21 cellular contexts compared by ENCODE assay signal in the genomic region with DNA sequence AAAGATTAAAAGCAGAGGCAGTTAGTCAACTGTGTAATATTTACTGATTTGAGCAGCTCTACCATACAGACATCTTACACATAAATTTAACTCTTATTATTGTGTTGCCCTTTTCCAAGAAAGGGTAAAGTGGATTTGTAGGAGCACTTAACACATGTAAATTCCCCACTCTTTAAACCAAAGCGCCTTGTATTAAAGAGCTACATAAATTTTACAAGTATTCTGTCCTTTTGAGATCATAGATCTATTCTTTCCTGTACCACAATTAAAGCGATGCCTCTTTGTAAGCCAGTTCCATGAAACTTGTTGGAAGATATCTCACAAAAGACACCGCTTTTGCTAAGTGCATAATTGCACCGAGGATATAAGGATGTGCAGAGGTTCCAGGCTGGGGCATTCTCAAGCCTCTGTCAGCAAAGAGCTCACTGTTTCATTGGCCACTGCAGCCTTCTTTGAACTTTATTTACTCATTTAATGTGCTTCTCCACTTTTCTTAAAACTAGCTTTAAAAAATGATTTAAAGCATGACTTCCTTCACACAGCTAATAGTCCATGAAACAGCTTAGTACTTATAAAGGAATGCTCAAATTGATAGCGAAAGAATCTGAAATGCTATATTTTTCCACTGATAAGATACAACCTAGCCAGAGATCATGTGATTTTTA.
DNase-seq lines count a peak whose midpoint lies in the region; ATAC-seq, FAIRE-seq and TF ChIP-seq lines count a peak whose summit lies in the region.
"Had no signal": no experiment of that assay in that cellular context is flagged by ENCODE, and none has a peak within 500 bp of the region (broad histone marks: within the 10 kb centered on the region; RNA-seq: fewer than 3 reads in every experiment).

No MANE protein-coding gene starts in this region.

- no peak overlapping the region for H3K4me2 ChIP-seq in astrocyte (ENCODE audit: low read length)

- no peak for TF ChIP-seq CTCF in astrocyte (IDR thresholded peaks at IDR 0.05; ENCODE audit: insufficient read depth, low read depth, low read length)
- no peak for TF ChIP-seq CTCF in thoracic aorta (IDR thresholded peaks at IDR 0.05)

- peaks cover 13% of the 10 kb centered on the region for H3K4me1 Mint-ChIP-seq in astrocyte (ENCODE audit: low read depth, unreplicated experiment)

- H3K36me3 ChIP-seq in astrocyte (ENCODE audit: insufficient read depth, low read length) (no peaks in the 10 kb centered on the region), thoracic aorta (no peaks in the 10 kb centered on the region)
- H3K36me3 ChIP-seq: SJSA1 had no signal

- H3K9ac ChIP-seq in astrocyte (ENCODE audit: low read length), result no peak overlapping the region

- H2AFZ ChIP-seq in astrocyte (ENCODE audit: low read depth, low read length), result no peak overlapping the region

- FAIRE-seq in astrocyte (lab: Jason Lieb, UNC), result no peak
- FAIRE-seq: G401.6 had no signal

- H3K27me3 ChIP-seq in astrocyte (ENCODE audit: insufficient read depth, low read length) (no peaks in the 10 kb centered on the region), thoracic aorta (replicated peaks; ENCODE audit: insufficient read depth) (no peaks in the 10 kb centered on the region)
- H3K27me3 ChIP-seq: SJSA1 had no signal

- H3K79me2 ChIP-seq in astrocyte (ENCODE audit: insufficient read depth, low read length), result no peaks in the 10 kb centered on the region

- no peak overlapping the region for H3K4me3 Mint-ChIP-seq in astrocyte (ENCODE audit: unreplicated experiment)
- H3K4me3 Mint-ChIP-seq: CD8-positive, alpha-beta T cell; H9 had no signal

- H3K4me3 ChIP-seq in astrocyte (ENCODE audit: insufficient read depth, low read depth, low read length) (no peak overlapping the region), thoracic aorta (peak overlapping the region; percentile 41)
- H3K4me3 ChIP-seq: SJSA1 had no signal

- peaks cover 10% of the 10 kb centered on the region for H3K9me3 Mint-ChIP-seq in astrocyte (ENCODE audit: unreplicated experiment)

- H4K20me1 ChIP-seq in astrocyte (ENCODE audit: insufficient read depth, low read length), result no peaks in the 10 kb centered on the region

- no peaks in the 10 kb centered on the region for H3K36me3 Mint-ChIP-seq in astrocyte (ENCODE audit: low read depth, unreplicated experiment)
- H3K36me3 Mint-ChIP-seq: CD8-positive, alpha-beta T cell had no signal

- DNase-seq in NCI-H2107 treated with DMSO at 0.1 percent for 48 hours (lab: John Stamatoyannopoulos, UW; ENCODE audit: unreplicated experiment) (peak; percentile 44), NCI-H2107 (lab: John Stamatoyannopoulos, UW) (no peak), astrocyte (ENCODE audit: low read depth) (peak; percentile 31), left kidney (ENCODE audit: low read depth, low spot score) (peak; percentile 30), thoracic aorta (ENCODE audit: low spot score) (no peak), UCSD-AML1 (lab: John Stamatoyannopoulos, UW; ENCODE audit: unreplicated experiment) (no peak), HPDE6-E6E7 (ENCODE audit: extremely low spot score) (no peak)
- DNase-seq: CD8-positive, alpha-beta T cell; DND-41; H9; MV-4-11; NCI-H1417 treated with DMSO at 0.1 percent for 48 hours; NCI-H2081; NCI-H446 treated with DMSO at 0.1 percent for 48 hours; NCI-H748 treated with DMSO at 0.1 percent for 48 hours; PC-3 had no signal

- H3K4me1 ChIP-seq in astrocyte (ENCODE audit: insufficient read depth, low read length), result no peaks in the 10 kb centered on the region
- peaks cover 0 to 15% of the 10 kb centered on the region in 2 donors for H3K4me1 ChIP-seq in thoracic aorta (ENCODE audit: control insufficient read depth in 1 of 2, low read depth in 2 of 2)
- H3K4me1 ChIP-seq: SJSA1 had no signal

- no peak overlapping the region for H3K27ac ChIP-seq in astrocyte (ENCODE audit: low read depth, low read length)
- no peak overlapping the region for H3K27ac ChIP-seq in thoracic aorta
- H3K27ac ChIP-seq: 22Rv1, RWPE1, SJSA1 had no signal

- H3K9me3 ChIP-seq in astrocyte (ENCODE audit: insufficient read depth, low read depth, low read length), result peaks cover 4% of the 10 kb centered on the region
- H3K9me3 ChIP-seq in thoracic aorta, result no peaks in the 10 kb centered on the region

- H3K27ac Mint-ChIP-seq in astrocyte (ENCODE audit: unreplicated experiment), result no peak overlapping the region
- H3K27ac Mint-ChIP-seq: CD8-positive, alpha-beta T cell; H9 had no signal

- peaks cover 2% of the 10 kb centered on the region for H3K27me3 Mint-ChIP-seq in astrocyte (ENCODE audit: low read depth, unreplicated experiment)

- ATAC-seq in thoracic aorta (ENCODE audit: insufficient number of reproducible peaks, low FRiP score, low read depth) (no peak), HG03280 (IDR thresholded peaks at IDR 0.05; ENCODE audit: unreplicated experiment) (no peak)
- ATAC-seq: CD8-positive, alpha-beta T cell; PC-3 had no signal

Comparison
In these comparisons a context has a peak if more than half of its experiments do, and no peak if none do; other contexts are left out.
1. DNase-seq: peak in NCI-H2107 treated with DMSO at 0.1 percent for 48 hours (single experiment), astrocyte (single experiment) and left kidney (single experiment); none in NCI-H2107 (single experiment), thoracic aorta (single experiment), UCSD-AML1 (single experiment) and HPDE6-E6E7 (single experiment).